ENCODE assay signal across 9 cellular contexts in genomic region chr5:55220433-55221185, GRCh38. TPM values are rescaled to one million over a fixed set of nuclear protein-coding genes. Genes with fewer than 3 reads are reported as not detected.
DNase-seq lines count a peak whose midpoint lies in the region; ATAC-seq and TF ChIP-seq lines count a peak whose summit lies in the region.
"Had no signal": no experiment of that assay in that cellular context is flagged by ENCODE, and none has a peak within 500 bp of the region (broad histone marks: within the 10 kb centered on the region; RNA-seq: fewer than 3 reads in every experiment).

No MANE protein-coding gene starts in this region.

- no peaks in the 10 kb centered on the region for H3K9me3 Mint-ChIP-seq in activated CD4-positive, alpha-beta memory T cell treated with anti-CD3 and anti-CD28 coated beads for 36 hours
- peaks cover 4% of the 10 kb centered on the region for H3K9me3 Mint-ChIP-seq in glutamatergic neuron (ENCODE audit: unreplicated experiment)

- ATAC-seq in HG03565 (IDR thresholded peaks at IDR 0.05; ENCODE audit: unreplicated experiment) (no peak), HG02885 (IDR thresholded peaks at IDR 0.05; ENCODE audit: poor library complexity, unreplicated experiment) (no peak)

- DNase-seq in GM10266 (ENCODE audit: extremely low spot score) (peak; percentile 26), glutamatergic neuron (peak; percentile 71), retina (peak; percentile 87), NCI-H446 treated with DMSO at 0.1 percent for 48 hours (lab: John Stamatoyannopoulos, UW) (no peak), NOMO-1 (lab: John Stamatoyannopoulos, UW; ENCODE audit: unreplicated experiment in 2 of 2) (no peak)
- DNase-seq in activated CD4-positive, alpha-beta memory T cell treated with anti-CD3 and anti-CD28 coated beads for 36 hours = peak; percentile 28

- no peak overlapping the region for H3K27ac Mint-ChIP-seq in activated CD4-positive, alpha-beta memory T cell treated with anti-CD3 and anti-CD28 coated beads for 36 hours
- H3K27ac Mint-ChIP-seq in glutamatergic neuron (ENCODE audit: unreplicated experiment) = no peak overlapping the region

- TF ChIP-seq CTCF in GM10266 (IDR thresholded peaks at IDR 0.05; ENCODE audit: control insufficient read depth, insufficient read depth, low read depth, missing control alignments) = no peak
- no peak for TF ChIP-seq CTCF in glutamatergic neuron (IDR thresholded peaks at IDR 0.05; ENCODE audit: partially characterized antibody, unreplicated experiment)

- H3K4me1 Mint-ChIP-seq in activated CD4-positive, alpha-beta memory T cell treated with anti-CD3 and anti-CD28 coated beads for 36 hours (ENCODE audit: low read depth) = peaks cover 21% of the 10 kb centered on the region
- no peaks in the 10 kb centered on the region for H3K4me1 Mint-ChIP-seq in glutamatergic neuron (ENCODE audit: low read depth, unreplicated experiment)

- peaks cover 67% of the 10 kb centered on the region for H3K27me3 Mint-ChIP-seq in activated CD4-positive, alpha-beta memory T cell treated with anti-CD3 and anti-CD28 coated beads for 36 hours
- H3K27me3 Mint-ChIP-seq in glutamatergic neuron (ENCODE audit: unreplicated experiment) = peaks cover 28% of the 10 kb centered on the region

- POLR2A ChIA-PET in activated CD4-positive, alpha-beta memory T cell treated with anti-CD3 and anti-CD28 coated beads for 36 hours (lab: Charles Lee) = interaction anchor here (0.7 kb wide), 1 partner anchor 13 kb away, joined by 3 read pairs; no protein-coding TSS in a partner anchor

- CTCF ChIA-PET in activated CD4-positive, alpha-beta memory T cell treated with anti-CD3 and anti-CD28 coated beads for 36 hours (lab: Charles Lee) = interaction anchor here (1.0 kb wide), 1 partner anchor 23 kb away, joined by 3 read pairs; no protein-coding TSS in a partner anchor

- H3K36me3 Mint-ChIP-seq in activated CD4-positive, alpha-beta memory T cell treated with anti-CD3 and anti-CD28 coated beads for 36 hours = no peaks in the 10 kb centered on the region
- H3K36me3 Mint-ChIP-seq in glutamatergic neuron (ENCODE audit: unreplicated experiment) = no peaks in the 10 kb centered on the region

- intact Hi-C loops in activated CD4-positive, alpha-beta memory T cell treated with anti-CD3 and anti-CD28 coated beads for 36 hours (cut with micrococcal nuclease) = no loop called here

- H3K4me3 Mint-ChIP-seq in activated CD4-positive, alpha-beta memory T cell treated with anti-CD3 and anti-CD28 coated beads for 36 hours = peak overlapping the region; percentile 67
- peak overlapping the region; percentile 91 for H3K4me3 Mint-ChIP-seq in glutamatergic neuron (ENCODE audit: unreplicated experiment)

RNA-seq across cellular contexts. Expression of gene MCIDAS, which starts 6.5 kb away (rescaled TPM):
- not detected for total RNA-seq in activated CD4-positive, alpha-beta memory T cell treated with anti-CD3 and anti-CD28 coated beads for 36 hours
- not detected for total RNA-seq in glutamatergic neuron (ENCODE audit: unreplicated experiment)

RNA-seq across cellular contexts. Expression of gene CCNO, which starts 12.8 kb away (rescaled TPM):
- total RNA-seq in activated CD4-positive, alpha-beta memory T cell treated with anti-CD3 and anti-CD28 coated beads for 36 hours = not detected
- total RNA-seq in glutamatergic neuron (ENCODE audit: unreplicated experiment) = not detected

RNA-seq across cellular contexts. Expression of gene CDC20B, which starts 47.6 kb away (rescaled TPM):
- not detected for total RNA-seq in activated CD4-positive, alpha-beta memory T cell treated with anti-CD3 and anti-CD28 coated beads for 36 hours
- total RNA-seq in glutamatergic neuron (ENCODE audit: unreplicated experiment) = 0.34 TPM
- total RNA-seq: RPMI7951 had no signal

Comparison
In these comparisons a context has a peak if more than half of its experiments do, and no peak if none do; other contexts are left out.
1. DNase-seq: peak in GM10266 (single experiment), activated CD4-positive, alpha-beta memory T cell treated with anti-CD3 and anti-CD28 coated beads for 36 hours (single experiment), glutamatergic neuron (single experiment) and retina (single experiment); none in NCI-H446 treated with DMSO at 0.1 percent for 48 hours (single experiment) and NOMO-1 (0 of 2).